ENCODE assay signal across 8 cellular contexts in the genomic region with DNA sequence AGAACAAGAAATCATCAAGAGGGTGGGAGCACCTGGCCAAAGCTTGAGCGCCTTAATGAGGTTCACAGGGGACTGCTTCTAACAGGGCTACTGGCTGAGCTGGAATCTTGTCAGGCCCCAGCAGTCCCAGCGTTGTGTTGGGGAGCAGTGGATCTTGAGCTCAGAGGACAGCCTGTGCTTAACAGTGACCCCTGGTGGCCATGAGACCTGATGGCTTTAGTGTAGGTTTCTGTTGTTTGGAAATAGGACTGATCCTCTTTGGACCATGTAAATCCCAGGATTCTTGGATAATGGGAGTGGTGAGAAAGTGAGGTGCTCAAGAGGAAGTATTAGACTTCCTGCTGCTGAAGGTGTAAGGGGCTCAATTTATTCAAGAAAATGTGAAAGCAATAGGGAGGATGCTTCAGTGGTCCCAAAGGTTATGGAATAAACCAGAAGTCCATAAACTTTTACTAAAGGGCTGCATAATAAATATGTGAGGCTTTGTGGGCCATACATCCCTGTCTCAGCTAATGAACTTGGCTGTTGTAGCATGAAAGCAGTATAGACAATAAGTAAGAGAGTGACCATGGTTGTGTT.
DNase-seq lines count a peak whose midpoint lies in the region; ATAC-seq and TF ChIP-seq lines count a peak whose summit lies in the region.

No MANE protein-coding gene starts in this region.

- no peak overlapping the region for H3K4me3 ChIP-seq in HFF-Myc (replicated peaks; ENCODE audit: low read depth, low read length)

- ATAC-seq in T-helper 17 cell (peak; percentile 48), GM18909 (IDR thresholded peaks at IDR 0.05; ENCODE audit: poor library complexity, unreplicated experiment) (no peak), HG02798 (IDR thresholded peaks at IDR 0.05; ENCODE audit: poor library complexity, unreplicated experiment) (no peak), GM18517 (IDR thresholded peaks at IDR 0.05; ENCODE audit: unreplicated experiment) (no peak)

- H3K9me3 Mint-ChIP-seq in chondrocyte (ENCODE audit: low read depth) = peaks cover 17% of the 10 kb centered on the region

- DNase-seq in HFF-Myc (ENCODE audit: extremely low read depth, low read depth) = no peak
- DNase-seq in T-helper 17 cell = peak in 2 of 3 donors; percentile 23 to 47
- DNase-seq in chondrocyte (ENCODE audit: low spot score) = no peak
- DNase-seq in myocyte (ENCODE audit: low read depth) = peak; percentile 43

- TF ChIP-seq CTCF in C4-2B (conservative IDR thresholded peaks at IDR 0.05) (peak; percentile 90), HFF-Myc (IDR thresholded peaks at IDR 0.05; ENCODE audit: low read depth, low read length, missing control alignments) (peak; percentile 72), chondrocyte (IDR thresholded peaks at IDR 0.05) (peak; percentile 75)

- peaks cover 3% of the 10 kb centered on the region for H3K4me1 Mint-ChIP-seq in T-helper 17 cell
- peaks cover 28% of the 10 kb centered on the region for H3K4me1 Mint-ChIP-seq in chondrocyte (ENCODE audit: low read depth)

- H3K9me3 ChIP-seq in T-helper 17 cell (ENCODE audit: control insufficient read depth, low read length, poor library complexity, severe bottlenecking) = no peaks in the 10 kb centered on the region

- H3K4me3 Mint-ChIP-seq in T-helper 17 cell (no peak overlapping the region), chondrocyte (ENCODE audit: unreplicated experiment) (no peak overlapping the region)

- no peak overlapping the region for H3K27ac Mint-ChIP-seq in T-helper 17 cell
- peak overlapping the region; percentile 93 for H3K27ac Mint-ChIP-seq in chondrocyte (ENCODE audit: unreplicated experiment)

- H3K36me3 Mint-ChIP-seq in T-helper 17 cell (ENCODE audit: low read depth) (no peaks in the 10 kb centered on the region), chondrocyte (ENCODE audit: low read depth) (peaks cover 3% of the 10 kb centered on the region)

- H3K27me3 Mint-ChIP-seq in T-helper 17 cell (peaks cover 40% of the 10 kb centered on the region), chondrocyte (ENCODE audit: low read depth) (no peaks in the 10 kb centered on the region)

- H3K27ac ChIP-seq in C4-2B = no peak overlapping the region

Comparison
In these comparisons a context has a peak if more than half of its experiments do, and no peak if none do; other contexts are left out.
1. DNase-seq: peak in T-helper 17 cell (2 of 3) and myocyte (single experiment); none in HFF-Myc (single experiment) and chondrocyte (single experiment).
2. Peak in every context shown above with its lines, with median percentiles within 50 percentile points of each other: CTCF ChIP-seq.